1 cellular context compared by ENCODE assay signal in the genomic region with DNA sequence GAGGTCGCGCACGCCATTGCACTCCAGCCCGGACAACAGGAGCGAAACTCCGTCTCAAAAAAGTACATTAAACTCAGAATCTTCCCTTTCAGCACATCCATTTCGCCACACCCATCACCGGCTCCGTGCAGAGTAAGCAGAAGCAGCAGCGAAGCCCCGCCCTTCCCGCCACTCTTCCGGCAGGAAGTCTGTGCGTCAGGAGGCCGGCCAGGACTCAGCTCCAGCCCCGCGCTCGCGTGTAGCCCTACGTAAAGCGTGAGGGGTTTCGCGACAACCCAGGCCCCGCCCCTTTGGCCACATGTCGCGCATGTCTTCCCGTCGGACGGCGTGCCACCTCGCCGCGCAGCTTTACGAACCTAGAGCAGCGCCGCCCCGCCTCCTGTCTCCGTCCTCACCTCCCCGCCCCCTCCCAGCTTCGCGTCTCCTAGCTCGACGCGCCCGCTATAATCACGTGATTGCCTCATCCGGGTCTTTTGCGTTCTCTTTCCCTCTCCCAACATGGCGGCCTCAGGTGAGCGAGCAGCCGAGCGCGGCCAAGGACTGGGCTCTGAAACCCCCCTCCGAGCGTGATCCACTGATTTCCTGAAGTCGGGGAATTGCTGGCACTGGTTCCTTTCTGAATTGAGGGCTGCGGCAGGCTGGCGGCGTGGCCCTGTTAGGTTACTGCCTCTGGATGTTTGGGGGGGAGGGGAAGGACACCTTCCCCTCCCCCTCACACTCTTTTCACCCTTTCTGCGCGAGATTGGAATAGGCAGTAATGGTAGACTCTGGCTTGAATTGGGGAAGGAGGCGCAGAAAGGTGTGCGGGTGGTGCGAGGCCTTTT.
TF ChIP-seq lines count a peak whose summit lies in the region.

A gene with protein sequence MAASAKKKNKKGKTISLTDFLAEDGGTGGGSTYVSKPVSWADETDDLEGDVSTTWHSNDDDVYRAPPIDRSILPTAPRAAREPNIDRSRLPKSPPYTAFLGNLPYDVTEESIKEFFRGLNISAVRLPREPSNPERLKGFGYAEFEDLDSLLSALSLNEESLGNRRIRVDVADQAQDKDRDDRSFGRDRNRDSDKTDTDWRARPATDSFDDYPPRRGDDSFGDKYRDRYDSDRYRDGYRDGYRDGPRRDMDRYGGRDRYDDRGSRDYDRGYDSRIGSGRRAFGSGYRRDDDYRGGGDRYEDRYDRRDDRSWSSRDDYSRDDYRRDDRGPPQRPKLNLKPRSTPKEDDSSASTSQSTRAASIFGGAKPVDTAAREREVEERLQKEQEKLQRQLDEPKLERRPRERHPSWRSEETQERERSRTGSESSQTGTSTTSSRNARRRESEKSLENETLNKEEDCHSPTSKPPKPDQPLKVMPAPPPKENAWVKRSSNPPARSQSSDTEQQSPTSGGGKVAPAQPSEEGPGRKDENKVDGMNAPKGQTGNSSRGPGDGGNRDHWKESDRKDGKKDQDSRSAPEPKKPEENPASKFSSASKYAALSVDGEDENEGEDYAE (plus strand): TSS at position 471 of the 824 bp plus-strand sequence. CDS start 28 bp downstream, at position 499.

TF ChIP-seq in HepG2, 621 proteins besides CTCF, POLR2A, EP300 and RAD21 (continued from another document and continues in another):
- TF ChIP-seq, protein P1, sequence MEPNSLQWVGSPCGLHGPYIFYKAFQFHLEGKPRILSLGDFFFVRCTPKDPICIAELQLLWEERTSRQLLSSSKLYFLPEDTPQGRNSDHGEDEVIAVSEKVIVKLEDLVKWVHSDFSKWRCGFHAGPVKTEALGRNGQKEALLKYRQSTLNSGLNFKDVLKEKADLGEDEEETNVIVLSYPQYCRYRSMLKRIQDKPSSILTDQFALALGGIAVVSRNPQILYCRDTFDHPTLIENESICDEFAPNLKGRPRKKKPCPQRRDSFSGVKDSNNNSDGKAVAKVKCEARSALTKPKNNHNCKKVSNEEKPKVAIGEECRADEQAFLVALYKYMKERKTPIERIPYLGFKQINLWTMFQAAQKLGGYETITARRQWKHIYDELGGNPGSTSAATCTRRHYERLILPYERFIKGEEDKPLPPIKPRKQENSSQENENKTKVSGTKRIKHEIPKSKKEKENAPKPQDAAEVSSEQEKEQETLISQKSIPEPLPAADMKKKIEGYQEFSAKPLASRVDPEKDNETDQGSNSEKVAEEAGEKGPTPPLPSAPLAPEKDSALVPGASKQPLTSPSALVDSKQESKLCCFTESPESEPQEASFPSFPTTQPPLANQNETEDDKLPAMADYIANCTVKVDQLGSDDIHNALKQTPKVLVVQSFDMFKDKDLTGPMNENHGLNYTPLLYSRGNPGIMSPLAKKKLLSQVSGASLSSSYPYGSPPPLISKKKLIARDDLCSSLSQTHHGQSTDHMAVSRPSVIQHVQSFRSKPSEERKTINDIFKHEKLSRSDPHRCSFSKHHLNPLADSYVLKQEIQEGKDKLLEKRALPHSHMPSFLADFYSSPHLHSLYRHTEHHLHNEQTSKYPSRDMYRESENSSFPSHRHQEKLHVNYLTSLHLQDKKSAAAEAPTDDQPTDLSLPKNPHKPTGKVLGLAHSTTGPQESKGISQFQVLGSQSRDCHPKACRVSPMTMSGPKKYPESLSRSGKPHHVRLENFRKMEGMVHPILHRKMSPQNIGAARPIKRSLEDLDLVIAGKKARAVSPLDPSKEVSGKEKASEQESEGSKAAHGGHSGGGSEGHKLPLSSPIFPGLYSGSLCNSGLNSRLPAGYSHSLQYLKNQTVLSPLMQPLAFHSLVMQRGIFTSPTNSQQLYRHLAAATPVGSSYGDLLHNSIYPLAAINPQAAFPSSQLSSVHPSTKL (CRISPR knock-in tag; IDR thresholded peaks at IDR 0.05): peak; percentile 40
- peak; percentile 85 for TF ChIP-seq HDAC1 (CRISPR knock-in tag; IDR thresholded peaks at IDR 0.05)
- TF ChIP-seq SNAPC2 (CRISPR knock-in tag; IDR thresholded peaks at IDR 0.05): peak; percentile 85; the same call in 1 of the 2 replicates
- no peak for TF ChIP-seq ZNF263 (CRISPR knock-in tag; IDR thresholded peaks at IDR 0.05)
- peak; percentile 48; the same call in 1 of the 2 replicates for TF ChIP-seq ZNF225 (CRISPR knock-in tag; IDR thresholded peaks at IDR 0.05)
- TF ChIP-seq ZBTB8A (CRISPR knock-in tag; IDR thresholded peaks at IDR 0.05; ENCODE audit: borderline replicate concordance, low read depth): no peak
- TF ChIP-seq ZNF17 (CRISPR knock-in tag; IDR thresholded peaks at IDR 0.05): no peak
- peak; percentile 77 for TF ChIP-seq PHF8 (CRISPR knock-in tag; IDR thresholded peaks at IDR 0.05)
- 0 out of 2 replicates have a peak, but pooled peaks have one; percentile 42 for TF ChIP-seq ZNF3 (CRISPR knock-in tag; IDR thresholded peaks at IDR 0.05)
- TF ChIP-seq ZNF331 (CRISPR knock-in tag; IDR thresholded peaks at IDR 0.05): peak; percentile 43; the same call in 1 of the 2 replicates
- TF ChIP-seq ZNF816 (CRISPR knock-in tag; IDR thresholded peaks at IDR 0.05; ENCODE audit: borderline replicate concordance): 0 out of 2 replicates have a peak, but pooled peaks have one; percentile 88
- no peak for TF ChIP-seq MAF1 (CRISPR knock-in tag; IDR thresholded peaks at IDR 0.05; ENCODE audit: borderline replicate concordance)
- no peak for TF ChIP-seq ZNF672 (CRISPR knock-in tag; IDR thresholded peaks at IDR 0.05)
- TF ChIP-seq ZNF557 (CRISPR knock-in tag; IDR thresholded peaks at IDR 0.05): 0 out of 2 replicates have a peak, but pooled peaks have one; percentile 33
- TF ChIP-seq, protein P2, sequence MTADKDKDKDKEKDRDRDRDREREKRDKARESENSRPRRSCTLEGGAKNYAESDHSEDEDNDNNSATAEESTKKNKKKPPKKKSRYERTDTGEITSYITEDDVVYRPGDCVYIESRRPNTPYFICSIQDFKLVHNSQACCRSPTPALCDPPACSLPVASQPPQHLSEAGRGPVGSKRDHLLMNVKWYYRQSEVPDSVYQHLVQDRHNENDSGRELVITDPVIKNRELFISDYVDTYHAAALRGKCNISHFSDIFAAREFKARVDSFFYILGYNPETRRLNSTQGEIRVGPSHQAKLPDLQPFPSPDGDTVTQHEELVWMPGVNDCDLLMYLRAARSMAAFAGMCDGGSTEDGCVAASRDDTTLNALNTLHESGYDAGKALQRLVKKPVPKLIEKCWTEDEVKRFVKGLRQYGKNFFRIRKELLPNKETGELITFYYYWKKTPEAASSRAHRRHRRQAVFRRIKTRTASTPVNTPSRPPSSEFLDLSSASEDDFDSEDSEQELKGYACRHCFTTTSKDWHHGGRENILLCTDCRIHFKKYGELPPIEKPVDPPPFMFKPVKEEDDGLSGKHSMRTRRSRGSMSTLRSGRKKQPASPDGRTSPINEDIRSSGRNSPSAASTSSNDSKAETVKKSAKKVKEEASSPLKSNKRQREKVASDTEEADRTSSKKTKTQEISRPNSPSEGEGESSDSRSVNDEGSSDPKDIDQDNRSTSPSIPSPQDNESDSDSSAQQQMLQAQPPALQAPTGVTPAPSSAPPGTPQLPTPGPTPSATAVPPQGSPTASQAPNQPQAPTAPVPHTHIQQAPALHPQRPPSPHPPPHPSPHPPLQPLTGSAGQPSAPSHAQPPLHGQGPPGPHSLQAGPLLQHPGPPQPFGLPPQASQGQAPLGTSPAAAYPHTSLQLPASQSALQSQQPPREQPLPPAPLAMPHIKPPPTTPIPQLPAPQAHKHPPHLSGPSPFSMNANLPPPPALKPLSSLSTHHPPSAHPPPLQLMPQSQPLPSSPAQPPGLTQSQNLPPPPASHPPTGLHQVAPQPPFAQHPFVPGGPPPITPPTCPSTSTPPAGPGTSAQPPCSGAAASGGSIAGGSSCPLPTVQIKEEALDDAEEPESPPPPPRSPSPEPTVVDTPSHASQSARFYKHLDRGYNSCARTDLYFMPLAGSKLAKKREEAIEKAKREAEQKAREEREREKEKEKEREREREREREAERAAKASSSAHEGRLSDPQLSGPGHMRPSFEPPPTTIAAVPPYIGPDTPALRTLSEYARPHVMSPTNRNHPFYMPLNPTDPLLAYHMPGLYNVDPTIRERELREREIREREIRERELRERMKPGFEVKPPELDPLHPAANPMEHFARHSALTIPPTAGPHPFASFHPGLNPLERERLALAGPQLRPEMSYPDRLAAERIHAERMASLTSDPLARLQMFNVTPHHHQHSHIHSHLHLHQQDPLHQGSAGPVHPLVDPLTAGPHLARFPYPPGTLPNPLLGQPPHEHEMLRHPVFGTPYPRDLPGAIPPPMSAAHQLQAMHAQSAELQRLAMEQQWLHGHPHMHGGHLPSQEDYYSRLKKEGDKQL (CRISPR knock-in tag; IDR thresholded peaks at IDR 0.05; ENCODE audit: low read depth): peak; percentile 26; the same call in 1 of the 2 replicates
- TF ChIP-seq DNMT3B (CRISPR knock-in tag; conservative IDR thresholded peaks at IDR 0.05): 0 out of 2 replicates have a peak, but pooled peaks have one; percentile 12
- peak; percentile 8; the same call in 1 of the 2 replicates for TF ChIP-seq SP140L (CRISPR knock-in tag; IDR thresholded peaks at IDR 0.05; ENCODE audit: borderline replicate concordance)
- no peak for TF ChIP-seq ZNF10 (CRISPR knock-in tag; IDR thresholded peaks at IDR 0.05; ENCODE audit: borderline replicate concordance, low read depth)
- TF ChIP-seq SIN3A (IDR thresholded peaks at IDR 0.05; ENCODE audit: borderline replicate concordance, low read depth, low read length): peak; percentile 82
- TF ChIP-seq, protein P3, sequence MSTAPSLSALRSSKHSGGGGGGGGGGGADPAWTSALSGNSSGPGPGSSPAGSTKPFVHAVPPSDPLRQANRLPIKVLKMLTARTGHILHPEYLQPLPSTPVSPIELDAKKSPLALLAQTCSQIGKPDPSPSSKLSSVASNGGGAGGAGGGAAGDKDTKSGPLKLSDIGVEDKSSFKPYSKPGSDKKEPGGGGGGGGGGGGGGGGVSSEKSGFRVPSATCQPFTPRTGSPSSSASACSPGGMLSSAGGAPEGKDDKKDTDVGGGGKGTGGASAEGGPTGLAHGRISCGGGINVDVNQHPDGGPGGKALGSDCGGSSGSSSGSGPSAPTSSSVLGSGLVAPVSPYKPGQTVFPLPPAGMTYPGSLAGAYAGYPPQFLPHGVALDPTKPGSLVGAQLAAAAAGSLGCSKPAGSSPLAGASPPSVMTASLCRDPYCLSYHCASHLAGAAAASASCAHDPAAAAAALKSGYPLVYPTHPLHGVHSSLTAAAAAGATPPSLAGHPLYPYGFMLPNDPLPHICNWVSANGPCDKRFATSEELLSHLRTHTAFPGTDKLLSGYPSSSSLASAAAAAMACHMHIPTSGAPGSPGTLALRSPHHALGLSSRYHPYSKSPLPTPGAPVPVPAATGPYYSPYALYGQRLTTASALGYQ (CRISPR knock-in tag; IDR thresholded peaks at IDR 0.05): no peak
- TF ChIP-seq THAP11 (CRISPR knock-in tag; IDR thresholded peaks at IDR 0.05): peak; percentile 89
- TF ChIP-seq, protein P4, sequence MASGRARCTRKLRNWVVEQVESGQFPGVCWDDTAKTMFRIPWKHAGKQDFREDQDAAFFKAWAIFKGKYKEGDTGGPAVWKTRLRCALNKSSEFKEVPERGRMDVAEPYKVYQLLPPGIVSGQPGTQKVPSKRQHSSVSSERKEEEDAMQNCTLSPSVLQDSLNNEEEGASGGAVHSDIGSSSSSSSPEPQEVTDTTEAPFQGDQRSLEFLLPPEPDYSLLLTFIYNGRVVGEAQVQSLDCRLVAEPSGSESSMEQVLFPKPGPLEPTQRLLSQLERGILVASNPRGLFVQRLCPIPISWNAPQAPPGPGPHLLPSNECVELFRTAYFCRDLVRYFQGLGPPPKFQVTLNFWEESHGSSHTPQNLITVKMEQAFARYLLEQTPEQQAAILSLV (CRISPR knock-in tag; IDR thresholded peaks at IDR 0.05; ENCODE audit: borderline replicate concordance): 0 out of 2 replicates have a peak, but pooled peaks have one; percentile 3
- no peak for TF ChIP-seq ZNF782 (CRISPR knock-in tag; IDR thresholded peaks at IDR 0.05; ENCODE audit: borderline replicate concordance)
- peak; percentile 59; the same call in 1 of the 2 replicates for TF ChIP-seq ZNF333 (CRISPR knock-in tag; IDR thresholded peaks at IDR 0.05; ENCODE audit: borderline replicate concordance)
- peak; percentile 35; the same call in 1 of the 2 replicates for TF ChIP-seq ZSCAN9 (CRISPR knock-in tag; IDR thresholded peaks at IDR 0.05; ENCODE audit: borderline replicate concordance)
- peak; percentile 73; the same call in 1 of the 2 replicates for TF ChIP-seq NR2C2 (CRISPR knock-in tag; IDR thresholded peaks at IDR 0.05; ENCODE audit: borderline replicate concordance)
- peak; percentile 87 for TF ChIP-seq SP4 (CRISPR knock-in tag; IDR thresholded peaks at IDR 0.05)
- TF ChIP-seq, protein P5, sequence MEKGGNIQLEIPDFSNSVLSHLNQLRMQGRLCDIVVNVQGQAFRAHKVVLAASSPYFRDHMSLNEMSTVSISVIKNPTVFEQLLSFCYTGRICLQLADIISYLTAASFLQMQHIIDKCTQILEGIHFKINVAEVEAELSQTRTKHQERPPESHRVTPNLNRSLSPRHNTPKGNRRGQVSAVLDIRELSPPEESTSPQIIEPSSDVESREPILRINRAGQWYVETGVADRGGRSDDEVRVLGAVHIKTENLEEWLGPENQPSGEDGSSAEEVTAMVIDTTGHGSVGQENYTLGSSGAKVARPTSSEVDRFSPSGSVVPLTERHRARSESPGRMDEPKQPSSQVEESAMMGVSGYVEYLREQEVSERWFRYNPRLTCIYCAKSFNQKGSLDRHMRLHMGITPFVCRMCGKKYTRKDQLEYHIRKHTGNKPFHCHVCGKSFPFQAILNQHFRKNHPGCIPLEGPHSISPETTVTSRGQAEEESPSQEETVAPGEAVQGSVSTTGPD (CRISPR knock-in tag; IDR thresholded peaks at IDR 0.05): peak; percentile 71; the same call in 1 of the 2 replicates
- TF ChIP-seq ZNF572 (CRISPR knock-in tag; IDR thresholded peaks at IDR 0.05): no peak
- TF ChIP-seq ZNF563 (CRISPR knock-in tag; IDR thresholded peaks at IDR 0.05): peak; percentile 46
- TF ChIP-seq, protein P6, sequence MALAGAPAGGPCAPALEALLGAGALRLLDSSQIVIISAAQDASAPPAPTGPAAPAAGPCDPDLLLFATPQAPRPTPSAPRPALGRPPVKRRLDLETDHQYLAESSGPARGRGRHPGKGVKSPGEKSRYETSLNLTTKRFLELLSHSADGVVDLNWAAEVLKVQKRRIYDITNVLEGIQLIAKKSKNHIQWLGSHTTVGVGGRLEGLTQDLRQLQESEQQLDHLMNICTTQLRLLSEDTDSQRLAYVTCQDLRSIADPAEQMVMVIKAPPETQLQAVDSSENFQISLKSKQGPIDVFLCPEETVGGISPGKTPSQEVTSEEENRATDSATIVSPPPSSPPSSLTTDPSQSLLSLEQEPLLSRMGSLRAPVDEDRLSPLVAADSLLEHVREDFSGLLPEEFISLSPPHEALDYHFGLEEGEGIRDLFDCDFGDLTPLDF (CRISPR knock-in tag; IDR thresholded peaks at IDR 0.05): peak; percentile 58; the same call in 1 of the 2 replicates
- TF ChIP-seq, protein P7, sequence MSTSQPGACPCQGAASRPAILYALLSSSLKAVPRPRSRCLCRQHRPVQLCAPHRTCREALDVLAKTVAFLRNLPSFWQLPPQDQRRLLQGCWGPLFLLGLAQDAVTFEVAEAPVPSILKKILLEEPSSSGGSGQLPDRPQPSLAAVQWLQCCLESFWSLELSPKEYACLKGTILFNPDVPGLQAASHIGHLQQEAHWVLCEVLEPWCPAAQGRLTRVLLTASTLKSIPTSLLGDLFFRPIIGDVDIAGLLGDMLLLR (CRISPR knock-in tag; IDR thresholded peaks at IDR 0.05): peak; percentile 46; the same call in 1 of the 2 replicates
- peak; percentile 90 for TF ChIP-seq YEATS2 (CRISPR knock-in tag; IDR thresholded peaks at IDR 0.05; ENCODE audit: borderline replicate concordance)
- no peak for TF ChIP-seq ZNF326 (CRISPR knock-in tag; IDR thresholded peaks at IDR 0.05; ENCODE audit: borderline replicate concordance)
- peak; percentile 69; the same call in 1 of the 2 replicates for TF ChIP-seq FOXC1 (CRISPR knock-in tag; IDR thresholded peaks at IDR 0.05; ENCODE audit: borderline replicate concordance)
- TF ChIP-seq TBL1XR1 (IDR thresholded peaks at IDR 0.05; ENCODE audit: borderline replicate concordance, low read length, partially characterized antibody): peak; percentile 47
- peak; percentile 65; the same call in 1 of the 2 replicates for TF ChIP-seq NFYB (CRISPR knock-in tag; IDR thresholded peaks at IDR 0.05)
- TF ChIP-seq ZNF343 (CRISPR knock-in tag; IDR thresholded peaks at IDR 0.05): peak; percentile 37; the same call in 1 of the 2 replicates
- peak; percentile 88 for TF ChIP-seq NFRKB (IDR thresholded peaks at IDR 0.05)
- TF ChIP-seq FOXA1 (IDR thresholded peaks at IDR 0.05): no peak
- peak; percentile 27 for TF ChIP-seq FOXA1 (CRISPR knock-in tag; IDR thresholded peaks at IDR 0.05)
